In the genomic region with DNA sequence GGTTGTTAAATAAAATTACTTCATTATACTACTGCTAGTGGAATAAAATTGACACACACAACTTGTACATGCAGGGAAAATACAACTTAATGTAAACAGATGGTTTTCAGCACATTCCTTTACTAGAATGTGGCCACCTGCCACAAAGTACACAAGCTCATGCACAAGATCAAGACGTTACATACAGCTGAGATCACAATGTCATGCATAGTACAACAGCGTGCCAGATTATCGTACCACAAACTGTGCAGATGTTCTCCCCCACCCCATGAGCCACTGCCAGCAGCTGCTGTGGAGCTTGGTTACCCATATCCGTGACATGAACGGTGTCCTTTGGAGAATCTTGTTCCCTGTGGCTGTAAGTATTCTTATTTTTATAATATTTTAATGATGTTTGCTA, we compare ENCODE assay signal across 13 cellular contexts. TPM values are rescaled to one million over a fixed set of nuclear protein-coding genes. Genes with fewer than 3 reads are reported as not detected.
A peak's percentile ranks its signal among the peaks of the same experiment; 100 is the strongest.
DNase-seq lines count a peak whose midpoint lies in the region; ATAC-seq, FAIRE-seq and TF ChIP-seq lines count a peak whose summit lies in the region.
"Had no signal": no experiment of that assay in that cellular context is flagged by ENCODE, and none has a peak within 500 bp of the region (broad histone marks: within the 10 kb centered on the region; RNA-seq: fewer than 3 reads in every experiment).

No MANE protein-coding gene starts in this region.

- H3K4me3 Mint-ChIP-seq in glutamatergic neuron (ENCODE audit: unreplicated experiment), result no peak overlapping the region

- DNase-seq in AG08396 (ENCODE audit: low spot score) (peak; percentile 31), adipocyte (ENCODE audit: low read depth) (peak; percentile 64), glutamatergic neuron (peak; percentile 23), esophagus squamous epithelium (lab: John Stamatoyannopoulos, UW) (no peak), D721Med (ENCODE audit: insufficient read length, low spot score) (no peak)
- DNase-seq in activated CD4-positive, alpha-beta T cell treated with anti-CD3 and anti-CD28 coated beads, Interleukin-2, amount 50 U/mL, for 4 hours, result no peak
- DNase-seq: DMS79; effector memory CD4-positive, alpha-beta T cell; kidney; pancreas had no signal

- POLR2A ChIA-PET in HEK293 (lab: Yijun Ruan, JAX), result interaction anchor here (0.6 kb wide), 1 partner anchor 1088 kb away, joined by 3 read pairs; no protein-coding TSS in a partner anchor

- H3K9ac ChIP-seq in adipocyte (ENCODE audit: low read length), result no peak overlapping the region

- intact Hi-C loops in esophagus squamous epithelium (cut with DNase I), result no loop called here

- H3K27ac Mint-ChIP-seq in glutamatergic neuron (ENCODE audit: unreplicated experiment), result no peak overlapping the region

- ATAC-seq in GM18502 (IDR thresholded peaks at IDR 0.05; ENCODE audit: poor library complexity, unreplicated experiment), result no peak

- peaks cover 5% of the 10 kb centered on the region for H3K4me1 Mint-ChIP-seq in glutamatergic neuron (ENCODE audit: low read depth, unreplicated experiment)

- no peak overlapping the region for H3K4me3 ChIP-seq in HEK293 (ENCODE audit: low read depth, low read length)
- H3K4me3 ChIP-seq in adipocyte (ENCODE audit: low read length), result peak overlapping the region; percentile 52
- H3K4me3 ChIP-seq in esophagus squamous epithelium, result no peak overlapping the region
- H3K4me3 ChIP-seq: pancreas had no signal

- H3K9me3 Mint-ChIP-seq in glutamatergic neuron (ENCODE audit: unreplicated experiment), result peaks cover 1% of the 10 kb centered on the region

- 85% methylated on average over 5 of the region's 5 CpGs for WGBS in esophagus squamous epithelium, 2 donors

- H3K9me3 ChIP-seq in HEK293 (ENCODE audit: control insufficient read depth, insufficient read depth, low read depth, low read length) (no peaks in the 10 kb centered on the region), adipocyte (ENCODE audit: control insufficient read depth, low read length) (no peaks in the 10 kb centered on the region), esophagus squamous epithelium (no peaks in the 10 kb centered on the region)
- H3K9me3 ChIP-seq: pancreas had no signal

- no peak for FAIRE-seq in D721Med (lab: Jason Lieb, UNC)
- FAIRE-seq: bronchial epithelial cell had no signal

- CTCF ChIA-PET in HEK293 (lab: Yijun Ruan, JAX), result interaction anchor here (0.6 kb wide), 1 partner anchor 115 kb away, joined by 3 read pairs; no protein-coding TSS in a partner anchor

- H3K27me3 Mint-ChIP-seq in glutamatergic neuron (ENCODE audit: unreplicated experiment), result no peaks in the 10 kb centered on the region

- TF ChIP-seq CTCF in HEK293 (tag by site-specific recombination; IDR thresholded peaks at IDR 0.05) (no peak), glutamatergic neuron (IDR thresholded peaks at IDR 0.05; ENCODE audit: partially characterized antibody, unreplicated experiment) (no peak), esophagus squamous epithelium (IDR thresholded peaks at IDR 0.05) (no peak), D721Med (IDR thresholded peaks at IDR 0.05; ENCODE audit: insufficient read depth, missing control alignments) (no peak)

- H3K4me1 ChIP-seq in HEK293 (ENCODE audit: control insufficient read depth, insufficient read depth, low read length), result peaks cover 10% of the 10 kb centered on the region; the same call in 1 of the 2 replicates
- H3K4me1 ChIP-seq in adipocyte (ENCODE audit: control insufficient read depth, insufficient read depth, low read length), result peaks cover 31% of the 10 kb centered on the region
- H3K4me1 ChIP-seq in esophagus squamous epithelium, result no peaks in the 10 kb centered on the region

- H3K36me3 Mint-ChIP-seq in glutamatergic neuron (ENCODE audit: unreplicated experiment), result no peaks in the 10 kb centered on the region

- H3K36me3 ChIP-seq in HEK293 (ENCODE audit: control insufficient read depth in 2 of 2, insufficient read depth in 1 of 2, low read length in 2 of 2), result no peaks in the 10 kb centered on the region
- H3K36me3 ChIP-seq in adipocyte (ENCODE audit: control insufficient read depth, insufficient read depth, low read length, severe bottlenecking), result peaks cover 9% of the 10 kb centered on the region
- H3K36me3 ChIP-seq in esophagus squamous epithelium, result peaks cover 0 to 47% (median 0%) of the 10 kb centered on the region in 3 donors
- H3K36me3 ChIP-seq: pancreas had no signal

- H3K27ac ChIP-seq in HEK293 (ENCODE audit: extremely low read depth, low read depth, low read length), result no peak overlapping the region
- no peak overlapping the region for H3K27ac ChIP-seq in esophagus squamous epithelium
- H3K27ac ChIP-seq: pancreas had no signal

- H3K27me3 ChIP-seq in adipocyte (replicated peaks; ENCODE audit: control insufficient read depth, insufficient read depth, low read length) (no peaks in the 10 kb centered on the region), esophagus squamous epithelium (no peaks in the 10 kb centered on the region)
- H3K27me3 ChIP-seq: pancreas had no signal

- no peak for TF ChIP-seq POLR2A in esophagus squamous epithelium (IDR thresholded peaks at IDR 0.05)

TF ChIP-seq in HEK293, 187 proteins besides CTCF, POLR2A, EP300 and RAD21 (continues in another document):
- TF ChIP-seq OSR2 (tag by site-specific recombination; IDR thresholded peaks at IDR 0.05), result peak; percentile 80
- TF ChIP-seq IKZF3 (tag by site-specific recombination; IDR thresholded peaks at IDR 0.05), result no peak
- peak; percentile 44; the same call in 1 of the 2 replicates for TF ChIP-seq GLIS1 (tag by site-specific recombination; IDR thresholded peaks at IDR 0.05)
- TF ChIP-seq FEZF1 (tag by site-specific recombination; IDR thresholded peaks at IDR 0.05), result no peak
- TF ChIP-seq, protein P1, sequence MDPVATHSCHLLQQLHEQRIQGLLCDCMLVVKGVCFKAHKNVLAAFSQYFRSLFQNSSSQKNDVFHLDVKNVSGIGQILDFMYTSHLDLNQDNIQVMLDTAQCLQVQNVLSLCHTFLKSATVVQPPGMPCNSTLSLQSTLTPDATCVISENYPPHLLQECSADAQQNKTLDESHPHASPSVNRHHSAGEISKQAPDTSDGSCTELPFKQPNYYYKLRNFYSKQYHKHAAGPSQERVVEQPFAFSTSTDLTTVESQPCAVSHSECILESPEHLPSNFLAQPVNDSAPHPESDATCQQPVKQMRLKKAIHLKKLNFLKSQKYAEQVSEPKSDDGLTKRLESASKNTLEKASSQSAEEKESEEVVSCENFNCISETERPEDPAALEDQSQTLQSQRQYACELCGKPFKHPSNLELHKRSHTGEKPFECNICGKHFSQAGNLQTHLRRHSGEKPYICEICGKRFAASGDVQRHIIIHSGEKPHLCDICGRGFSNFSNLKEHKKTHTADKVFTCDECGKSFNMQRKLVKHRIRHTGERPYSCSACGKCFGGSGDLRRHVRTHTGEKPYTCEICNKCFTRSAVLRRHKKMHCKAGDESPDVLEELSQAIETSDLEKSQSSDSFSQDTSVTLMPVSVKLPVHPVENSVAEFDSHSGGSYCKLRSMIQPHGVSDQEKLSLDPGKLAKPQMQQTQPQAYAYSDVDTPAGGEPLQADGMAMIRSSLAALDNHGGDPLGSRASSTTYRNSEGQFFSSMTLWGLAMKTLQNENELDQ (tag by site-specific recombination; IDR thresholded peaks at IDR 0.05; ENCODE audit: low read depth), result 0 out of 2 replicates have a peak, but pooled peaks have one; percentile 22
- no peak for TF ChIP-seq SP7 (tag by site-specific recombination; IDR thresholded peaks at IDR 0.05)
- no peak for TF ChIP-seq ZBTB10 (tag by site-specific recombination; IDR thresholded peaks at IDR 0.05)
- TF ChIP-seq PATZ1 (tag by site-specific recombination; IDR thresholded peaks at IDR 0.05), result peak; percentile 50; the same call in 1 of the 2 replicates
- TF ChIP-seq ZXDB (tag by site-specific recombination; IDR thresholded peaks at IDR 0.05), result 0 out of 2 replicates have a peak, but pooled peaks have one; percentile 15

RNA-seq across cellular contexts. Expression of gene FBXO8, which starts 27.7 kb away (rescaled TPM):
- total RNA-seq in glutamatergic neuron (ENCODE audit: unreplicated experiment) (23.1 TPM), esophagus squamous epithelium (10 to 100 TPM; 19.1 to 38.0 (median 26.4) TPM)

RNA-seq across cellular contexts. Expression of gene CEP44, which starts 27.9 kb away (rescaled TPM):
- 29.0 TPM for total RNA-seq in glutamatergic neuron (ENCODE audit: unreplicated experiment)
- 10 to 100 TPM in 2 of 4 donors, 1 to 10 TPM in 2; 5.5 to 14.4 (median 11.4) TPM for total RNA-seq in esophagus squamous epithelium

Comparison
In these comparisons a context has a peak if more than half of its experiments do, and no peak if none do; other contexts are left out.
1. DNase-seq: peak in AG08396 (single experiment), adipocyte (single experiment) and glutamatergic neuron (single experiment); none in esophagus squamous epithelium (single experiment), D721Med (single experiment) and activated CD4-positive, alpha-beta T cell treated with anti-CD3 and anti-CD28 coated beads, Interleukin-2, amount 50 U/mL, for 4 hours (0 of 2).